In the genomic region with DNA sequence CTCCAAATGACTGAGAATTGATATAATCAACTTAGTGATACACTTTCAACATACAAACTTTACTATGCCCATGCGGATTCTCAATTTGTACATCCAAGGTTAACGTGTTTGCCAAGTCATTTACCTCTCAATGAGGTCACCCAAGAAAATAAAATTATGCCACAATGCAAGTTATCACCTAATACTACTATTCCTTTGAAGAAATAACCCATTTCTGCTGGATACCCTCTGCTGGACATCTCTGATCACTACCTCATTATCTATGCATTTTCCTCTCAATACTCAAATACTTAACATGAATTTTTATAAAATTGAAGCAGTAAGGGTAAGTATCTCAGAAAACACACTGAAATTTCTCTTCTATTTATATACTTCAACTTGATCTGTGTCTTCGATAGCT, we compare ENCODE assay signal across 16 cellular contexts. TPM values are rescaled to one million over a fixed set of nuclear protein-coding genes. Genes with fewer than 3 reads are reported as not detected.
A peak's percentile ranks its signal among the peaks of the same experiment; 100 is the strongest.
DNase-seq lines count a peak whose midpoint lies in the region; ATAC-seq, FAIRE-seq and TF ChIP-seq lines count a peak whose summit lies in the region.
"Had no signal": no experiment of that assay in that cellular context is flagged by ENCODE, and none has a peak within 500 bp of the region (broad histone marks: within the 10 kb centered on the region; RNA-seq: fewer than 3 reads in every experiment).

No MANE protein-coding gene starts in this region.

- FAIRE-seq in GM19239 (lab: Jason Lieb, UNC) = peak; percentile 66

- H3K27ac Mint-ChIP-seq in activated CD4-positive, alpha-beta memory T cell treated with anti-CD3 and anti-CD28 coated beads for 36 hours = peak overlapping the region; percentile 77
- no peak overlapping the region for H3K27ac Mint-ChIP-seq in mesothelial cell of epicardium
- H3K27ac Mint-ChIP-seq: activated CD4-positive, alpha-beta T cell treated with anti-CD3 and anti-CD28 coated beads, Interleukin-2, amount 10 ng/mL, durations not matched to agents 7 days and 5 days had no signal

- DNase-seq in BJ (ENCODE audit: low read depth) = no peak
- DNase-seq in GM19239 (ENCODE audit: insufficient read length, low spot score) = no peak
- no peak for DNase-seq in activated CD4-positive, alpha-beta memory T cell treated with anti-CD3 and anti-CD28 coated beads for 36 hours
- DNase-seq in mesothelial cell of epicardium (ENCODE audit: low spot score in 2 of 2, unreplicated experiment in 2 of 2) = no peak
- no peak for DNase-seq in NCI-H1092 treated with DMSO at 0.1 percent for 48 hours (lab: John Stamatoyannopoulos, UW)
- no peak for DNase-seq in activated effector memory CD4-positive, alpha-beta T cell treated with Interleukin-2 at 50 U/mL for 16 hours
- no peak for DNase-seq in lower lobe of right lung
- DNase-seq: activated CD4-positive, alpha-beta T cell treated with anti-CD3 and anti-CD28 coated beads, Interleukin-2, amount 10 ng/mL, durations not matched to agents 7 days and 5 days; esophagus squamous epithelium; GDM1; left cardiac atrium; pancreas; Peyer's patch; upper lobe of left lung had no signal

- intact Hi-C loops in activated CD4-positive, alpha-beta memory T cell treated with anti-CD3 and anti-CD28 coated beads for 36 hours (cut with micrococcal nuclease) = no loop called here
- intact Hi-C loops in lower lobe of right lung (cut with DNase I) = no loop called here

- CTCF ChIA-PET in BJ (lab: Yijun Ruan, JAX) = interaction anchor here (1.0 to 1.6 kb wide), 2 partner anchors 9 to 25 kb away, joined by 4 to 7 read pairs; no protein-coding TSS in a partner anchor
- CTCF ChIA-PET in activated CD4-positive, alpha-beta memory T cell treated with anti-CD3 and anti-CD28 coated beads for 36 hours (lab: Charles Lee) = interaction anchor here (0.7 to 3.7 kb wide), 7 partner anchors 8 to 114 kb away, joined by 3 to 30 read pairs (median 7); a partner anchor contains a TSS

- H3K4me1 ChIP-seq in lower lobe of right lung = peaks cover 64% of the 10 kb centered on the region
- H3K4me1 ChIP-seq: pancreas, Peyer's patch had no signal

- POLR2A ChIA-PET in BJ (lab: Charles Lee) = no interaction called here
- POLR2A ChIA-PET in activated CD4-positive, alpha-beta memory T cell treated with anti-CD3 and anti-CD28 coated beads for 36 hours (lab: Charles Lee) = interaction anchor here (0.6 to 16.1 kb wide), 6 partner anchors 8 to 157 kb away, joined by 3 to 483 read pairs (median 3); a partner anchor contains a TSS

- H3K36me3 ChIP-seq in BJ (ENCODE audit: control insufficient read depth, insufficient read depth, low read length) (peaks cover 1% of the 10 kb centered on the region; the same call in 1 of the 2 replicates), lower lobe of right lung (peaks cover 19% of the 10 kb centered on the region)

- peaks cover 50% of the 10 kb centered on the region for H3K36me3 Mint-ChIP-seq in activated CD4-positive, alpha-beta memory T cell treated with anti-CD3 and anti-CD28 coated beads for 36 hours
- peaks cover 22% of the 10 kb centered on the region for H3K36me3 Mint-ChIP-seq in mesothelial cell of epicardium

- no peaks in the 10 kb centered on the region for H3K27me3 ChIP-seq in BJ (ENCODE audit: control insufficient read depth, insufficient read depth, low read length)
- no peaks in the 10 kb centered on the region for H3K27me3 ChIP-seq in lower lobe of right lung (ENCODE audit: low read depth)
- H3K27me3 ChIP-seq: esophagus squamous epithelium, pancreas, Peyer's patch, upper lobe of left lung had no signal

- no peaks in the 10 kb centered on the region for H3K9me3 ChIP-seq in lower lobe of right lung
- H3K9me3 ChIP-seq: esophagus squamous epithelium, pancreas, Peyer's patch, upper lobe of left lung had no signal

- ATAC-seq in HG03097 (IDR thresholded peaks at IDR 0.05; ENCODE audit: low FRiP score, unreplicated experiment) = no peak
- ATAC-seq in lower lobe of right lung = no peak
- ATAC-seq: pancreas had no signal

- H3K4me3 ChIP-seq in BJ (ENCODE audit: low read depth, low read length) (no peak overlapping the region), lower lobe of right lung (no peak overlapping the region)
- H3K4me3 ChIP-seq: esophagus squamous epithelium, pancreas, Peyer's patch, upper lobe of left lung had no signal

- H3K4me1 Mint-ChIP-seq in activated CD4-positive, alpha-beta memory T cell treated with anti-CD3 and anti-CD28 coated beads for 36 hours (ENCODE audit: low read depth) = peaks cover 73% of the 10 kb centered on the region
- H3K4me1 Mint-ChIP-seq in mesothelial cell of epicardium = peaks cover 15% of the 10 kb centered on the region

- no peaks in the 10 kb centered on the region for H3K27me3 Mint-ChIP-seq in activated CD4-positive, alpha-beta memory T cell treated with anti-CD3 and anti-CD28 coated beads for 36 hours
- no peaks in the 10 kb centered on the region for H3K27me3 Mint-ChIP-seq in mesothelial cell of epicardium (ENCODE audit: low read depth)
- H3K27me3 Mint-ChIP-seq: activated CD4-positive, alpha-beta T cell treated with anti-CD3 and anti-CD28 coated beads, Interleukin-2, amount 10 ng/mL, durations not matched to agents 7 days and 5 days had no signal

- no peak overlapping the region for H3K27ac ChIP-seq in lower lobe of right lung
- H3K27ac ChIP-seq: HL-60, pancreas, upper lobe of left lung had no signal

- peaks cover 3% of the 10 kb centered on the region for H3K9me3 Mint-ChIP-seq in activated CD4-positive, alpha-beta memory T cell treated with anti-CD3 and anti-CD28 coated beads for 36 hours
- H3K9me3 Mint-ChIP-seq in mesothelial cell of epicardium = no peaks in the 10 kb centered on the region
- H3K9me3 Mint-ChIP-seq: activated CD4-positive, alpha-beta T cell treated with anti-CD3 and anti-CD28 coated beads, Interleukin-2, amount 10 ng/mL, durations not matched to agents 7 days and 5 days had no signal

- peak; percentile 18; the same call in 1 of the 2 replicates for TF ChIP-seq CTCF in BJ (IDR thresholded peaks at IDR 0.05; ENCODE audit: insufficient read depth, low read depth, low read length)
- TF ChIP-seq CTCF in mesothelial cell of epicardium (IDR thresholded peaks at IDR 0.05; ENCODE audit: unreplicated experiment) = peak; percentile 26
- no peak for TF ChIP-seq CTCF in lower lobe of right lung (IDR thresholded peaks at IDR 0.05)

- H3K4me3 Mint-ChIP-seq in activated CD4-positive, alpha-beta memory T cell treated with anti-CD3 and anti-CD28 coated beads for 36 hours = no peak overlapping the region
- no peak overlapping the region for H3K4me3 Mint-ChIP-seq in mesothelial cell of epicardium
- H3K4me3 Mint-ChIP-seq: activated CD4-positive, alpha-beta T cell treated with anti-CD3 and anti-CD28 coated beads, Interleukin-2, amount 10 ng/mL, durations not matched to agents 7 days and 5 days had no signal

RNA-seq across cellular contexts. Expression of a gene that starts 12.7 kb away (rescaled TPM):
- 26.6 and 49.7 TPM in 2 replicates for polyA plus RNA-seq in BJ (2011; rRNA removed)
- polyA minus RNA-seq in BJ (2011; rRNA and poly(A)+ RNA removed) = 20.3 and 21.0 TPM in 2 replicates
- 100 to 1,000 TPM; 106 to 108 TPM for total RNA-seq in activated CD4-positive, alpha-beta memory T cell treated with anti-CD3 and anti-CD28 coated beads for 36 hours
- total RNA-seq in mesothelial cell of epicardium (73.9 to 84.8 TPM (median 80.7 TPM) in 3 replicates), lower lobe of right lung (38.8 TPM)
